Comparison of ENCODE assay signal across 1 cellular context in genomic region chr7:73703225-73703624, GRCh38.
TF ChIP-seq lines count a peak whose summit lies in the region.

No MANE protein-coding gene starts in this region.

TF ChIP-seq in H1, 55 proteins besides CTCF, POLR2A, EP300 and RAD21:
- no peak for TF ChIP-seq RBBP5 (IDR thresholded peaks at IDR 0.05; ENCODE audit: borderline replicate concordance, low read depth, low read length)
- no peak for TF ChIP-seq SP1 (IDR thresholded peaks at IDR 0.05; ENCODE audit: low read depth, low read length)
- TF ChIP-seq GTF2F1 (IDR thresholded peaks at IDR 0.05; ENCODE audit: borderline replicate concordance, low read depth, low read length), result no peak
- TF ChIP-seq EGR1 (IDR thresholded peaks at IDR 0.05; ENCODE audit: borderline replicate concordance, low read depth, low read length), result no peak
- no peak for TF ChIP-seq CREB1 (IDR thresholded peaks at IDR 0.05)
- no peak for TF ChIP-seq SP2 (IDR thresholded peaks at IDR 0.05; ENCODE audit: low read length)
- no peak for TF ChIP-seq CHD2 (IDR thresholded peaks at IDR 0.05; ENCODE audit: low read length)
- no peak for TF ChIP-seq USF2 (IDR thresholded peaks at IDR 0.05; ENCODE audit: low read length)
- TF ChIP-seq BRCA1 (IDR thresholded peaks at IDR 0.05; ENCODE audit: low read depth, low read length), result no peak
- TF ChIP-seq RNF2 (IDR thresholded peaks at IDR 0.05; ENCODE audit: borderline replicate concordance, low read depth, low read length, missing control alignments, poor library complexity, severe bottlenecking), result no peak
- TF ChIP-seq CBX8 (IDR thresholded peaks at IDR 0.05; ENCODE audit: borderline replicate concordance, low read depth, low read length), result no peak
- no peak for TF ChIP-seq TCF12 (IDR thresholded peaks at IDR 0.05; ENCODE audit: low read depth, low read length)
